In the genomic region with DNA sequence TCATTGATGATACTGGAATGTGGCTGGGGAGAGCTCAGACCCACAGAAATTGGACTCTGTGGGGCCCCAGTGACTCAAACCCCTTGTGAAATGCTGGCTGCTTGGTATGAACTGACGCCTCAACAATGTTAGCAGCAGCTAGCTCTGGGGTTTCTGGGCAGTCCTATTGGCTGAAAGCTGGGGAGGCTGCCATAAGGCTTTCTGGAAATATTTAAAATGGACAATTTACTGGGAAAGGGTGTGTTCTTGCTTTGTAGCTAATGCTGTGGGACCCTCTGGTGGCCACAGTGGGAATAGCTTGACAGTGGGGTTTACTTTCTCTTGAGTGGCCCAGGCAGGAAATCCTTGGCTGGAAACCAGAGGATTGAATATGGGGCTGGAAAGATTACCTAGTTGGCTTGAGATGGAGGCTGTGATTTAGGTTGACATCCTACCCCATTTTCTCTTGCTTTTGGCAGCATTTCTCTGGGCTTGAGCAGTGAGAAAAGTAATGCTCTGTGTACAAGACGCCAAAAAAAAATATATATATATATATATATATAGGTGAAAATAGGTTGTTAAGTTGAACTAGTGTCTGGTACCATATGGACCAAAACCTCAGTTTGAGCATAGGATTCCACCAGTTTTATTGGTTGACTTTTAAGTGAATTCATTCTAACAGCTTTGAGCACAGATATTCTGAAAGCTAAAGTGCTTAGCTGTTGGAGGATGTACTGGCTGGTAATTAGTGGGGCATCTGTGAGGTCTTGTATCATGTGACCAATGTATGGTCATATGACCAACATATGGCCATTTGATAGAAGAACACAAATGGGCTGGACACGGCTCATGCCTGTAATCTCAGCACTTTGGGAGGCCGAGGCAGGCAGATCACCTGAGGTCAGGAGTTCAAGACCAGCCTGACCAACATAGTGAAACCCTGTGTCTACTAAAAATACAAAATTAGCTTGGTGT, we compare ENCODE assay signal across 1 cellular context.
TF ChIP-seq lines count a peak whose summit lies in the region.

No MANE protein-coding gene starts in this region.

TF ChIP-seq in IMR-90, 13 proteins besides CTCF, POLR2A, EP300 and RAD21:
- peak; percentile 95 for TF ChIP-seq SMC3 (IDR thresholded peaks at IDR 0.05; ENCODE audit: low read depth, low read length)
- TF ChIP-seq, protein P1, sequence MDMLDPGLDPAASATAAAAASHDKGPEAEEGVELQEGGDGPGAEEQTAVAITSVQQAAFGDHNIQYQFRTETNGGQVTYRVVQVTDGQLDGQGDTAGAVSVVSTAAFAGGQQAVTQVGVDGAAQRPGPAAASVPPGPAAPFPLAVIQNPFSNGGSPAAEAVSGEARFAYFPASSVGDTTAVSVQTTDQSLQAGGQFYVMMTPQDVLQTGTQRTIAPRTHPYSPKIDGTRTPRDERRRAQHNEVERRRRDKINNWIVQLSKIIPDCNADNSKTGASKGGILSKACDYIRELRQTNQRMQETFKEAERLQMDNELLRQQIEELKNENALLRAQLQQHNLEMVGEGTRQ (IDR thresholded peaks at IDR 0.05; ENCODE audit: low read depth, low read length) = peak; percentile 36; the same call in 1 of the 2 replicates
- TF ChIP-seq FOS (IDR thresholded peaks at IDR 0.05; ENCODE audit: low read depth, low read length) = peak; percentile 78; the same call in 1 of the 2 replicates
- TF ChIP-seq BHLHE40 (IDR thresholded peaks at IDR 0.05; ENCODE audit: low read depth, low read length) = no peak
- TF ChIP-seq MAFK (IDR thresholded peaks at IDR 0.05; ENCODE audit: low read depth, low read length) = no peak
- TF ChIP-seq, protein P2, sequence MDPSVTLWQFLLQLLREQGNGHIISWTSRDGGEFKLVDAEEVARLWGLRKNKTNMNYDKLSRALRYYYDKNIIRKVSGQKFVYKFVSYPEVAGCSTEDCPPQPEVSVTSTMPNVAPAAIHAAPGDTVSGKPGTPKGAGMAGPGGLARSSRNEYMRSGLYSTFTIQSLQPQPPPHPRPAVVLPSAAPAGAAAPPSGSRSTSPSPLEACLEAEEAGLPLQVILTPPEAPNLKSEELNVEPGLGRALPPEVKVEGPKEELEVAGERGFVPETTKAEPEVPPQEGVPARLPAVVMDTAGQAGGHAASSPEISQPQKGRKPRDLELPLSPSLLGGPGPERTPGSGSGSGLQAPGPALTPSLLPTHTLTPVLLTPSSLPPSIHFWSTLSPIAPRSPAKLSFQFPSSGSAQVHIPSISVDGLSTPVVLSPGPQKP (IDR thresholded peaks at IDR 0.05; ENCODE audit: borderline replicate concordance, low read depth, low read length) = no peak
- no peak for TF ChIP-seq RCOR1 (IDR thresholded peaks at IDR 0.05; ENCODE audit: insufficient replicate concordance, low read length)
- peak; percentile 27; the same call in 1 of the 2 replicates for TF ChIP-seq MAZ (IDR thresholded peaks at IDR 0.05; ENCODE audit: borderline replicate concordance, low read depth, low read length)
- no peak for TF ChIP-seq MXI1 (IDR thresholded peaks at IDR 0.05; ENCODE audit: borderline replicate concordance, low read depth, low read length)
- no peak for TF ChIP-seq NFE2L2 (IDR thresholded peaks at IDR 0.05; ENCODE audit: low read depth, low read length)
- 0 out of 2 replicates have a peak, but pooled peaks have one; percentile 17 for TF ChIP-seq RFX5 (IDR thresholded peaks at IDR 0.05; ENCODE audit: low read depth, low read length)
- TF ChIP-seq CEBPB (IDR thresholded peaks at IDR 0.05; ENCODE audit: low read depth, low read length) = peak; percentile 88
- TF ChIP-seq CHD1 (IDR thresholded peaks at IDR 0.05; ENCODE audit: low read depth, low read length) = no peak
